ENCODE assay signal across 26 cellular contexts in the genomic region with DNA sequence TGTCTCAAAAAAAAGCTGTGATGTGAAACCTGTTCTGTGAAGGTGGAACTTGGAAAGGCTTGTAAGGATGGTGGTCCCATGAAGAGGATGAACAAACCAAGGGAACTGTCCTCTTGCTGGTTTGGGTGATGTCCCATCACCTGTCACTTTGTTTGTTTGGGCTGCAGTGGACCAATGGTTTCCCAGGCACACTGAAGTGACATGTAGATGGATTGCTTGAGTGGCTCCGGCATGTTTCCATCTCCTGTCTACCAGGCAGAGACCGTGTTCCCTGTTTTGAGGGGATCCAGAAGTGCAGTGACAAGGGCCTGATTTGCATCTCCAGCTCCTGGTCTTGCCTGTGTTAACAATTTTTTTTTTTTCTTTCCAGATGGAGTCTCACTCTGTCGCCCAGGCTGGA.
"Had no signal": no experiment of that assay in that cellular context is flagged by ENCODE, and none has a peak within 500 bp of the region (broad histone marks: within the 10 kb centered on the region; RNA-seq: fewer than 3 reads in every experiment).

No MANE protein-coding gene starts in this region.

- H3K36me3 Mint-ChIP-seq: T-cell had no signal

- H3K4me2 ChIP-seq: SK-N-SH had no signal

- H3K4me3 ChIP-seq: MG63 had no signal

- H3K27me3 ChIP-seq: MG63 had no signal

- H3K36me3 ChIP-seq: MG63 had no signal

- H3K9ac ChIP-seq: SK-N-SH had no signal

- H3K9me3 ChIP-seq: MG63, SK-N-SH had no signal

- ATAC-seq: Panc1, PC-3, T-cell had no signal

- DNase-seq: Karpas-422; KBM-7; MG63; NCI-H1092; NCI-H1105 treated with DMSO at 0.1 percent for 48 hours; NCI-H1417 treated with DMSO at 0.1 percent for 48 hours; NCI-H146; NCI-H1694 treated with DMSO at 0.1 percent for 48 hours; NCI-H1930; NCI-H2081; NCI-H2171; NCI-H226; NCI-H446; NCI-H510A; NCI-H524 treated with DMSO at 0.1 percent for 48 hours; NCI-H748 treated with DMSO at 0.1 percent for 48 hours; NK-92 treated with Interleukin-12 subunit alpha and Interleukin-12 subunit beta, amount 100 ng/mL, for 24 hours; PC-3; SHP77; SK-N-SH; SW 1271; T-cell had no signal

- H3K9me3 Mint-ChIP-seq: IgD-negative memory B cell; T-cell; T-helper 1 cell treated with Interleukin-12 subunit alpha and Interleukin-12 subunit beta and Interleukin-4 antibody, amounts not matched to agents 30 μg/mL and 1 μg/mL, for 36 hours had no signal

- H3K27ac ChIP-seq: RWPE1 had no signal

- H3K27ac Mint-ChIP-seq: T-cell; T-helper 1 cell treated with Interleukin-12 subunit alpha and Interleukin-12 subunit beta and Interleukin-4 antibody, amounts not matched to agents 30 μg/mL and 1 μg/mL, for 36 hours had no signal
